17 cellular contexts compared by ENCODE assay signal in the genomic region with DNA sequence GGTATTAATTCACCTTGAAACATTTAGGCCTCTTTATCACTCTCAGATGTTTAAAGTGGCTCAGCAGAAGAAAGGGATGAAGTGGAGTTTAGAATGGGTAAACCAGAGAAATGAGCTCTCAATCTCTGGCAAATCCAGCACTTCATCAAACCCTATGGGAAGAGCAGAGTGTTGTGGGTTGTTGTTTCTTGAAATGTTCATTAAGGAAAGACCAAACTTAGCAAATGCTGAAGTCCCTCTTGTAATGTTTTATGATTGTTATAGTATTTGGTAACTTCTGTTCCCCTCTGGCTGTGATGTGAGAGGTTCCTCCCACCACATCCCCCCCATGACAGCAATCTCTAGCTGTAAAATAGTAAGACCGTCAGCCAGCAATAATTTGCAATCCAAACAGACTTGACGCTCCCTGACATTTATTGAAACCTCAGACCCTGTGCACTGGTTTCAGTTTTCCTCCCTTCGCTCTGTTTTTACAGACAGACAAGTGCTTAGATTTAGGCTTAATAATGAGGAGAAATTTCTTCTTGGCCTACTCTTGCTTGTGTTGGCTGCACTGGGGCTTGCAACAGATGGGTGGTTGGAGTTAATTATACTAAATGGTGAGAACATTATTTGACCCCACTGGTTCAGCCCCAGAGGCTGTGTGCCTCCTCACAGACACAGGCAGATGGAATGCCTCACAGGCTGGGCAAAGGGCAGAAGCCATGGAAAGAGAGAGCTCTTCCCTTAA.
DNase-seq lines count a peak whose midpoint lies in the region; ATAC-seq and TF ChIP-seq lines count a peak whose summit lies in the region.
"Had no signal": no experiment of that assay in that cellular context is flagged by ENCODE, and none has a peak within 500 bp of the region (broad histone marks: within the 10 kb centered on the region; RNA-seq: fewer than 3 reads in every experiment).

No MANE protein-coding gene starts in this region.

- H2BK120ac ChIP-seq in IMR-90 (ENCODE audit: low read depth, low read length), result no peak overlapping the region

- H3K4me1 Mint-ChIP-seq in brain (peaks cover 9% of the 10 kb centered on the region), osteocyte (ENCODE audit: unreplicated experiment) (peaks cover 22% of the 10 kb centered on the region), endothelial cell (ENCODE audit: unreplicated experiment) (no peaks in the 10 kb centered on the region)
- H3K4me1 Mint-ChIP-seq in activated T-helper 1 cell treated with anti-CD3 and anti-CD28 coated beads, Interleukin-12 subunit alpha, Interleukin-12 subunit beta, Interleukin-2, Interleukin-4 antibody, amounts not matched to agents 30 ng/mL and 10 ng/mL and 1 ng/mL, durations not matched to agents 14 hours and 24 hours and 36 hours (ENCODE audit: low read depth), result no peaks in the 10 kb centered on the region

- H3K79me1 ChIP-seq in IMR-90 (ENCODE audit: low read depth in 1 of 2, low read length in 2 of 2), result no peaks in the 10 kb centered on the region

- no peak overlapping the region for H3K9ac ChIP-seq in IMR-90 (ENCODE audit: low read depth, low read length)

- H3K4me3 Mint-ChIP-seq in brain (peak overlapping the region in 1 of 5 experiments; percentile 12), osteocyte (ENCODE audit: unreplicated experiment) (no peak overlapping the region), endothelial cell (ENCODE audit: unreplicated experiment) (no peak overlapping the region)
- H3K4me3 Mint-ChIP-seq in activated T-helper 1 cell treated with anti-CD3 and anti-CD28 coated beads, Interleukin-12 subunit alpha, Interleukin-12 subunit beta, Interleukin-2, Interleukin-4 antibody, amounts not matched to agents 30 ng/mL and 10 ng/mL and 1 ng/mL, durations not matched to agents 14 hours and 24 hours and 36 hours, result no peak overlapping the region
- H3K4me3 Mint-ChIP-seq: effector memory CD8-positive, alpha-beta T cell; T-helper 1 cell treated with Interleukin-12 subunit alpha and Interleukin-12 subunit beta and Interleukin-4 antibody, amounts not matched to agents 30 μg/mL and 1 μg/mL, for 36 hours had no signal

- TF ChIP-seq RAD21 in IMR-90 (IDR thresholded peaks at IDR 0.05; ENCODE audit: low read length), result no peak

- POLR2A ChIA-PET in IMR-90 (lab: Charles Lee; ENCODE audit: unreplicated experiment), result interaction anchor here (0.8 kb wide), 1 partner anchor 120 kb away, joined by 4 read pairs; no protein-coding TSS in a partner anchor

- no peak overlapping the region for H4K5ac ChIP-seq in IMR-90 (ENCODE audit: low read depth, low read length)

- dilution Hi-C loops in IMR-90 (cut with HindIII; ENCODE audit: low sequenced_read_pairs, unreplicated experiment), result no loop called here

- no peak overlapping the region; the same call in 1 of the 2 replicates for H3K14ac ChIP-seq in IMR-90 (replicated peaks; ENCODE audit: low read depth, low read length)

- no peaks in the 10 kb centered on the region for H3K36me3 Mint-ChIP-seq in brain
- no peaks in the 10 kb centered on the region for H3K36me3 Mint-ChIP-seq in osteocyte (ENCODE audit: unreplicated experiment)
- no peaks in the 10 kb centered on the region for H3K36me3 Mint-ChIP-seq in endothelial cell (ENCODE audit: low read depth, unreplicated experiment)
- H3K36me3 Mint-ChIP-seq in activated T-helper 1 cell treated with anti-CD3 and anti-CD28 coated beads, Interleukin-12 subunit alpha, Interleukin-12 subunit beta, Interleukin-2, Interleukin-4 antibody, amounts not matched to agents 30 ng/mL and 10 ng/mL and 1 ng/mL, durations not matched to agents 14 hours and 24 hours and 36 hours (ENCODE audit: low read depth), result no peaks in the 10 kb centered on the region

- H3K27ac Mint-ChIP-seq in brain, result peak overlapping the region in 3 of 5 experiments; percentile 7 to 53 (median 29)
- peak overlapping the region; percentile 56 for H3K27ac Mint-ChIP-seq in osteocyte (ENCODE audit: unreplicated experiment)
- no peak overlapping the region for H3K27ac Mint-ChIP-seq in endothelial cell (ENCODE audit: unreplicated experiment)
- no peak overlapping the region for H3K27ac Mint-ChIP-seq in activated T-helper 1 cell treated with anti-CD3 and anti-CD28 coated beads, Interleukin-12 subunit alpha, Interleukin-12 subunit beta, Interleukin-2, Interleukin-4 antibody, amounts not matched to agents 30 ng/mL and 10 ng/mL and 1 ng/mL, durations not matched to agents 14 hours and 24 hours and 36 hours
- H3K27ac Mint-ChIP-seq: effector memory CD8-positive, alpha-beta T cell; T-helper 1 cell treated with Interleukin-12 subunit alpha and Interleukin-12 subunit beta and Interleukin-4 antibody, amounts not matched to agents 30 μg/mL and 1 μg/mL, for 36 hours had no signal

- in situ Hi-C loops in IMR-90 (cut with MboI; ENCODE audit: low sequenced_read_pairs), result no loop called here

- no peak overlapping the region for H4K8ac ChIP-seq in IMR-90 (ENCODE audit: low read depth in 2 of 2, low read length in 2 of 2)

- no peaks in the 10 kb centered on the region for H3K27me3 ChIP-seq in IMR-90 (ENCODE audit: control insufficient read depth, insufficient read depth, low read length)
- H3K27me3 ChIP-seq: right lobe of liver had no signal

- H3K4me2 ChIP-seq in IMR-90 (ENCODE audit: low read depth, low read length), result peak overlapping the region; percentile 62; the same call in 1 of the 2 replicates

- H3K27me3 Mint-ChIP-seq in brain, result peaks cover 4% of the 10 kb centered on the region
- peaks cover 13% of the 10 kb centered on the region for H3K27me3 Mint-ChIP-seq in osteocyte (ENCODE audit: unreplicated experiment)
- peaks cover 3% of the 10 kb centered on the region for H3K27me3 Mint-ChIP-seq in endothelial cell (ENCODE audit: unreplicated experiment)
- no peaks in the 10 kb centered on the region for H3K27me3 Mint-ChIP-seq in activated T-helper 1 cell treated with anti-CD3 and anti-CD28 coated beads, Interleukin-12 subunit alpha, Interleukin-12 subunit beta, Interleukin-2, Interleukin-4 antibody, amounts not matched to agents 30 ng/mL and 10 ng/mL and 1 ng/mL, durations not matched to agents 14 hours and 24 hours and 36 hours (ENCODE audit: insufficient read depth)
- H3K27me3 Mint-ChIP-seq: effector memory CD8-positive, alpha-beta T cell had no signal

- no TSS peak for BruUV-seq in IMR-90 (replicated peaks; lab: Mats Ljungman, UMichigan)

- no peak overlapping the region for H3K27ac ChIP-seq in IMR-90 (ENCODE audit: insufficient read depth, low read length)
- H3K27ac ChIP-seq: right lobe of liver, tibial nerve had no signal

- no peak overlapping the region for H2BK5ac ChIP-seq in IMR-90 (ENCODE audit: low read depth, low read length, poor library complexity, severe bottlenecking)

- H2BK15ac ChIP-seq in IMR-90 (ENCODE audit: low read depth, low read length), result no peak overlapping the region

- WGBS in IMR-90 (ENCODE audit: extremely low coverage in 2 of 2, insufficient read length in 1 of 2), 2 experiments, result 100% methylated on average over 1 of the region's 3 CpGs; no CpG with 5 or more reads in 1 of the 2 experiments

- no peak overlapping the region for H3K18ac ChIP-seq in IMR-90 (ENCODE audit: low read depth, low read length)

- H2BK20ac ChIP-seq in IMR-90 (ENCODE audit: low read depth, low read length), result no peak overlapping the region

- no peak for TF ChIP-seq POLR2A in IMR-90 (IDR thresholded peaks at IDR 0.05; ENCODE audit: low read depth, low read length)

- H3K36me3 ChIP-seq in IMR-90 (ENCODE audit: control insufficient read depth, insufficient read depth, low read length), result no peaks in the 10 kb centered on the region
- H3K36me3 ChIP-seq: right lobe of liver, tibial nerve had no signal

- no peak overlapping the region for H4K91ac ChIP-seq in IMR-90 (ENCODE audit: insufficient read depth, low read depth, low read length)

- no peak overlapping the region for H3K4ac ChIP-seq in IMR-90 (ENCODE audit: low read depth, low read length)

- no peak overlapping the region for H2AK5ac ChIP-seq in IMR-90 (ENCODE audit: low read depth, low read length)

- no peaks in the 10 kb centered on the region for H3K9me3 Mint-ChIP-seq in brain
- no peaks in the 10 kb centered on the region for H3K9me3 Mint-ChIP-seq in osteocyte (ENCODE audit: unreplicated experiment)
- no peaks in the 10 kb centered on the region for H3K9me3 Mint-ChIP-seq in endothelial cell (ENCODE audit: unreplicated experiment)
- H3K9me3 Mint-ChIP-seq in activated T-helper 1 cell treated with anti-CD3 and anti-CD28 coated beads, Interleukin-12 subunit alpha, Interleukin-12 subunit beta, Interleukin-2, Interleukin-4 antibody, amounts not matched to agents 30 ng/mL and 10 ng/mL and 1 ng/mL, durations not matched to agents 14 hours and 24 hours and 36 hours, result peaks cover 28% of the 10 kb centered on the region

- no peak for TF ChIP-seq CTCF in IMR-90 (conservative IDR thresholded peaks at IDR 0.05; ENCODE audit: low read depth, low read length)
- no peak for TF ChIP-seq CTCF in brain (conservative IDR thresholded peaks at IDR 0.05)
- TF ChIP-seq CTCF in osteocyte (IDR thresholded peaks at IDR 0.05), result no peak
- TF ChIP-seq CTCF in endothelial cell (IDR thresholded peaks at IDR 0.05; ENCODE audit: unreplicated experiment), result no peak

- no peaks in the 10 kb centered on the region for H4K20me1 ChIP-seq in IMR-90 (ENCODE audit: insufficient read depth, low read length)

- ATAC-seq in IMR-90 (ENCODE audit: low read depth) (peak; percentile 40), HG03469 (IDR thresholded peaks at IDR 0.05; ENCODE audit: unreplicated experiment) (no peak)
- ATAC-seq: effector memory CD8-positive, alpha-beta T cell; right lobe of liver; stimulated activated naive CD8-positive, alpha-beta T cell treated with anti-CD3 and anti-CD28 coated beads, Interleukin-15, Interleukin-2, amounts not matched to agents 100 U/mL and 50 U/mL, for 24 hours had no signal

- DNase-seq in IMR-90 (no peak), NCI-H2107 (lab: John Stamatoyannopoulos, UW) (peak; percentile 30), osteocyte (ENCODE audit: extremely low spot score, unreplicated experiment) (no peak), endothelial cell (ENCODE audit: low spot score) (no peak)
- no peak for DNase-seq in activated T-helper 1 cell treated with anti-CD3 and anti-CD28 coated beads, Interleukin-12 subunit alpha, Interleukin-12 subunit beta, Interleukin-2, Interleukin-4 antibody, amounts not matched to agents 30 ng/mL and 10 ng/mL and 1 ng/mL, durations not matched to agents 14 hours and 24 hours and 36 hours (ENCODE audit: low spot score)
- DNase-seq: amygdala; cerebellar nuclear complex; effector memory CD8-positive, alpha-beta T cell; EL; KBM-7; occipital lobe; right lobe of liver; stimulated activated naive CD8-positive, alpha-beta T cell treated with anti-CD3 and anti-CD28 coated beads, Interleukin-15, Interleukin-2, amounts not matched to agents 100 U/mL and 50 U/mL, for 24 hours had no signal

- intact Hi-C loops in IMR-90 (cut with micrococcal nuclease), result no loop called here
- intact Hi-C loops in activated T-helper 1 cell treated with anti-CD3 and anti-CD28 coated beads, Interleukin-12 subunit alpha, Interleukin-12 subunit beta, Interleukin-2, Interleukin-4 antibody, amounts not matched to agents 30 ng/mL and 10 ng/mL and 1 ng/mL, durations not matched to agents 14 hours and 24 hours and 36 hours (cut with micrococcal nuclease), result no loop called here

- 0 out of 2 replicates have a peak, but pooled peaks cover 2% of the 10 kb centered on the region for H3K4me1 ChIP-seq in IMR-90 (ENCODE audit: control insufficient read depth, insufficient read depth, low read length)
- H3K4me1 ChIP-seq: right lobe of liver, tibial nerve had no signal

- H3K23ac ChIP-seq in IMR-90 (ENCODE audit: low read depth, low read length), result no peak overlapping the region

- H3K4me3 ChIP-seq in IMR-90 (ENCODE audit: insufficient read depth, low read depth, low read length), result no peak overlapping the region
- H3K4me3 ChIP-seq: right lobe of liver, tibial nerve had no signal

- CTCF ChIA-PET in IMR-90 (lab: Yijun Ruan, JAX), result no interaction called here

- no peaks in the 10 kb centered on the region for H3K9me3 ChIP-seq in IMR-90 (ENCODE audit: control insufficient read depth, insufficient read depth, low read length)
- H3K9me3 ChIP-seq: right lobe of liver, tibial nerve had no signal

- no peak overlapping the region for H2AFZ ChIP-seq in IMR-90 (replicated peaks; ENCODE audit: low read length, poor library complexity)

- no peak overlapping the region for H3K56ac ChIP-seq in IMR-90 (ENCODE audit: extremely low read depth, insufficient read depth, low read length)

- no peak overlapping the region for H2AK9ac ChIP-seq in IMR-90 (replicated peaks; ENCODE audit: low read depth, low read length, poor library complexity)

- 0 out of 2 replicates have a peak, but pooled peaks cover 3% of the 10 kb centered on the region for H3K9me1 ChIP-seq in IMR-90 (ENCODE audit: insufficient read depth, low read length)

Comparison
In these comparisons a context has a peak if more than half of its experiments do, and no peak if none do; other contexts are left out.
1. H3K27ac Mint-ChIP-seq: peak in brain (3 of 5) and osteocyte (single experiment); none in endothelial cell (single experiment) and activated T-helper 1 cell treated with anti-CD3 and anti-CD28 coated beads, Interleukin-12 subunit alpha, Interleukin-12 subunit beta, Interleukin-2, Interleukin-4 antibody, amounts not matched to agents 30 ng/mL and 10 ng/mL and 1 ng/mL, durations not matched to agents 14 hours and 24 hours and 36 hours (single experiment).